In genomic region chr5:125408582-125409069, GRCh38 we compare ENCODE assay signal across 9 cellular contexts.
DNase-seq lines count a peak whose midpoint lies in the region; ATAC-seq and TF ChIP-seq lines count a peak whose summit lies in the region.
"Had no signal": no experiment of that assay in that cellular context is flagged by ENCODE, and none has a peak within 500 bp of the region (broad histone marks: within the 10 kb centered on the region; RNA-seq: fewer than 3 reads in every experiment).

No MANE protein-coding gene starts in this region.

- no peak for DNase-seq in heart left ventricle
- DNase-seq in left ventricle myocardium inferior, result no peak
- DNase-seq in PC-9, result peak in 1 of 2 experiments; percentile 85
- DNase-seq in foreskin fibroblast, result peak; percentile 94 to 96
- peak; percentile 54 for DNase-seq in superior temporal gyrus (ENCODE audit: extremely low spot score)
- no peak for DNase-seq in NCI-H446 (lab: John Stamatoyannopoulos, UW)
- DNase-seq: activated naive CD8-positive, alpha-beta T cell treated with anti-CD3 and anti-CD28 coated beads, Interleukin-2, amount 10 ng/mL, durations not matched to agents 7 days and 5 days had no signal

- H3F3A ChIP-seq in PC-9 (ENCODE audit: insufficient read depth, low read depth), result peaks cover 22% of the 10 kb centered on the region

- H3K27ac ChIP-seq in heart left ventricle (peak overlapping the region in 1 of 12 donors; percentile 62), left ventricle myocardium inferior (replicated peaks) (no peak overlapping the region), PC-9 (peak overlapping the region; percentile 90)

- peak overlapping the region; percentile 65; the same call in 1 of the 2 replicates for H2AFZ ChIP-seq in PC-9

- ATAC-seq in heart left ventricle (peak in 3 of 4 donors; percentile 24 to 69 (median 67)), HG02884 (IDR thresholded peaks at IDR 0.05; ENCODE audit: unreplicated experiment) (peak; percentile 38), HG02571 (IDR thresholded peaks at IDR 0.05; ENCODE audit: unreplicated experiment) (no peak)

- H3K4me1 ChIP-seq in heart left ventricle, result peaks cover 4 to 45% (median 26%) of the 10 kb centered on the region in 12 donors
- H3K4me1 ChIP-seq in left ventricle myocardium inferior, result peaks cover 47% of the 10 kb centered on the region
- peaks cover 45% of the 10 kb centered on the region for H3K4me1 ChIP-seq in PC-9 (replicated peaks; ENCODE audit: insufficient read depth)

- POLR2A ChIA-PET in PC-9 (lab: Charles Lee; ENCODE audit: unreplicated experiment), result no interaction called here

- no peaks in the 10 kb centered on the region for H3K27me3 ChIP-seq in heart left ventricle
- H3K27me3 ChIP-seq in left ventricle myocardium inferior (ENCODE audit: low read depth), result no peaks in the 10 kb centered on the region
- no peaks in the 10 kb centered on the region for H3K27me3 ChIP-seq in PC-9 (ENCODE audit: insufficient read depth, low read depth)

- CTCF ChIA-PET in PC-9 (lab: Charles Lee), result no interaction called here

- TF ChIP-seq CTCF in heart left ventricle (IDR thresholded peaks at IDR 0.05) (no peak), left ventricle myocardium inferior (IDR thresholded peaks at IDR 0.05; ENCODE audit: borderline replicate concordance) (no peak), PC-9 (conservative IDR thresholded peaks at IDR 0.05) (no peak), foreskin fibroblast (IDR thresholded peaks at IDR 0.05; ENCODE audit: low read depth, low read length) (no peak)

- peak overlapping the region; percentile 35 for H3K4me2 ChIP-seq in PC-9

- H3K9me3 ChIP-seq in heart left ventricle (peaks cover 0 to 11% (median 0%) of the 10 kb centered on the region in 12 donors), left ventricle myocardium inferior (replicated peaks) (peaks cover 15% of the 10 kb centered on the region), PC-9 (ENCODE audit: insufficient read depth, low read depth) (peaks cover 35% of the 10 kb centered on the region)

- H3K9me2 ChIP-seq in PC-9 (ENCODE audit: insufficient read depth), result no peaks in the 10 kb centered on the region

- 75 to 83% (median 78%) methylated on average over 1 of the region's 1 CpG for WGBS in heart left ventricle, 4 donors

- no peak overlapping the region for H3K4me3 ChIP-seq in heart left ventricle
- no peak overlapping the region for H3K4me3 ChIP-seq in left ventricle myocardium inferior
- H3K4me3 ChIP-seq in PC-9, result no peak overlapping the region
- no peak overlapping the region for H3K4me3 ChIP-seq in foreskin fibroblast (ENCODE audit: low read depth in 1 of 2, low read length in 2 of 2)

- no peaks in the 10 kb centered on the region for H4K20me1 ChIP-seq in PC-9 (ENCODE audit: insufficient read depth)

- H3K79me2 ChIP-seq in PC-9 (ENCODE audit: low read depth), result no peaks in the 10 kb centered on the region

- no TSS peak for BruUV-seq in PC-9 (replicated peaks; lab: Mats Ljungman, UMichigan)

- H3K36me3 ChIP-seq in heart left ventricle (no peaks in the 10 kb centered on the region), left ventricle myocardium inferior (no peaks in the 10 kb centered on the region), PC-9 (ENCODE audit: low read depth) (no peaks in the 10 kb centered on the region)

- no peak for TF ChIP-seq POLR2A in heart left ventricle (IDR thresholded peaks at IDR 0.05)

- intact Hi-C loops in heart left ventricle (cut with DNase I) (no loop called here), left ventricle myocardium inferior (cut with micrococcal nuclease) (no loop called here), PC-9 (cut with micrococcal nuclease; ENCODE audit: unreplicated experiment) (no loop called here)

Comparison
In these comparisons a context has a peak if more than half of its experiments do, and no peak if none do; other contexts are left out.
1. DNase-seq: peak in foreskin fibroblast (2 of 2) and superior temporal gyrus (single experiment); none in heart left ventricle (0 of 5), left ventricle myocardium inferior (single experiment) and NCI-H446 (0 of 2).